8 cellular contexts compared by ENCODE assay signal in the genomic region with DNA sequence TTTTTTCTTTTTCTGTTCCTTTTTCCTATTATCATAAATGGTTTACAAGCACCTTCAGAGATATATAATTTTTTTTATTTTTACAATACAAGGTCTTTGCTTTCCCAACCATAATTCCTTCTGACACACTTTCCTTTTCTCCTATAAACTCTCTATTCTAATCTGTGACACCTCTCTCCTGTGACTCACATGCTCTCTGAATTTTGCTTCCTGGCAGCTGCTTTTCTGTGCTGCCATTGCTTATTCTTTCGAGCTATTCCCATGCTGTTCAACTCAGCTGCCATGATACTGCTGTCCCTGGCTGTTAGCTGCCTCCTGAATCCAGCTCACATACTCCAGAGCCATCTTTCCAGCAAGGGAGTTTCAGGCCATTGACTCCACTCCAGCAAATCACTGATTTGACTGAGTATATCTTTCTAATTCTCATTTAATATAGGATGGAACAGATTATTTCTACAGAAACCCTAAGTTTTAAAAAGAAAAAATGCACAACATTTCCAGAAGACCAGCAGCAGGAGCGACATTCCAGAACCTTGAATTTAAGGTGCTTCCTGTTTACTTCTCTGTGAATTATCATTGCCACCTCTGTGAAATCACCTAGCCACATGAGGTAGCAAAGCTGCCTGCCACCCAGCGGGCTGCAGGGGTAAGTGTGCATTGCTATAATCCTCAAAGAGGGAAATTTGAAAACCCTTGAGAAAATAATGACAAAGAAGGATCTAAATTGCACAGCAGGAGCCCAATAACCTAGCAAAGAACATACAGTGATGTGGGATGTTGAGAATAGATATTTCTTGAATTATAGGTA.
DNase-seq lines count a peak whose midpoint lies in the region; TF ChIP-seq lines count a peak whose summit lies in the region.
"Not testable (repeated sequence)": the region's sequence is repeated elsewhere in the genome, so short reads cannot be mapped to it uniquely, and the experiment has no call there.

No MANE protein-coding gene starts in this region.

- not testable (repeated sequence) for H3K4me1 ChIP-seq in H9 (ENCODE audit: insufficient read depth, low read length); adrenal gland (replicated peaks in 1 of 2); cardiac muscle cell (ENCODE audit: low read depth); neural progenitor cell

- not testable (repeated sequence) for H3K18ac ChIP-seq in H9 (ENCODE audit: insufficient read length, low read depth, low read length)

- not testable (repeated sequence) for H3K4me2 ChIP-seq in H9 (ENCODE audit: insufficient read depth, insufficient read length, low read length); neural progenitor cell

- not testable (repeated sequence) for H2AK5ac ChIP-seq in H9 (ENCODE audit: insufficient read length, low read length)

- H2BK5ac ChIP-seq in H9 (ENCODE audit: insufficient read length, low read length), result not testable (repeated sequence)

- not testable (repeated sequence) for H4K5ac ChIP-seq in H9 (ENCODE audit: insufficient read length, low read depth, low read length)

- H2BK12ac ChIP-seq in H9 (ENCODE audit: insufficient read length, low read depth, low read length), result not testable (repeated sequence)

- H3K27me3 Mint-ChIP-seq in H9 (ENCODE audit: low read depth); neural progenitor cell (ENCODE audit: insufficient read depth, low read depth): not testable (repeated sequence)

- not testable (repeated sequence) for H2BK120ac ChIP-seq in H9 (ENCODE audit: low read depth, low read length, poor library complexity, severe bottlenecking)

- H3K9ac ChIP-seq in H9 (ENCODE audit: extremely low read depth, insufficient read length, low read length); neural progenitor cell: not testable (repeated sequence)

- H3K36me3 Mint-ChIP-seq in H9 (ENCODE audit: insufficient read depth in 1 of 3, low read depth in 3 of 3), result peaks cover 7 to 15% (median 9%) of the 10 kb centered on the region in 3 experiments; a peak in 6 of 7 replicates
- H3K36me3 Mint-ChIP-seq in neural progenitor cell, result not testable (repeated sequence)

- not testable (repeated sequence) for TF ChIP-seq POLR2A in NB4 (IDR thresholded peaks at IDR 0.05; ENCODE audit: extremely low read depth, insufficient read length); adrenal gland (IDR thresholded peaks at IDR 0.05)

- not testable (repeated sequence) for H3K4me3 ChIP-seq in NB4 (ENCODE audit: low read depth, low read length); adrenal gland; cardiac muscle cell; neural progenitor cell

- H3K9me3 ChIP-seq in H9 (ENCODE audit: control insufficient read depth, low read depth, low read length); adrenal gland (replicated peaks in 1 of 3); cardiac muscle cell (ENCODE audit: low read depth); neural progenitor cell (ENCODE audit: low read depth): not testable (repeated sequence)

- not testable (repeated sequence) for H3K36me3 ChIP-seq in adrenal gland (replicated peaks in 1 of 2); cardiac muscle cell; neural progenitor cell

- H2BK15ac ChIP-seq in H9 (ENCODE audit: low read depth, low read length), result not testable (repeated sequence)

- H3T11ph ChIP-seq in H9 (ENCODE audit: low read length), result not testable (repeated sequence)

- H2AFZ ChIP-seq in H9 (ENCODE audit: low read length), result not testable (repeated sequence)
- H2AFZ ChIP-seq in neural progenitor cell (replicated peaks), result peak overlapping the region; percentile 73

- not testable (repeated sequence) for H3K23me2 ChIP-seq in H9 (ENCODE audit: insufficient read length, low read depth, low read length, poor library complexity, severe bottlenecking)

- H3K14ac ChIP-seq in H9 (ENCODE audit: insufficient read depth, low read length), result not testable (repeated sequence)

- not testable (repeated sequence) for H3K79me1 ChIP-seq in H9 (ENCODE audit: insufficient read depth, low read depth, low read length, poor library complexity, severe bottlenecking)

- not testable (repeated sequence) for H4K8ac ChIP-seq in H9 (replicated peaks; ENCODE audit: insufficient read length, low read depth, low read length)

- intact Hi-C loops in adrenal gland (cut with DNase I), result not testable (repeated sequence)

- not testable (repeated sequence) for H3K23ac ChIP-seq in H9 (ENCODE audit: insufficient read length, low read depth, low read length)

- WGBS in H9 (ENCODE audit: extremely low coverage, insufficient read length, low lambda C conversion rate), result no CpG with 5 or more reads among the region's 3 CpGs
- WGBS in adrenal gland, 4 donors, result 16 to 52% (median 26%) methylated on average over 3 of the region's 3 CpGs

- not testable (repeated sequence) for H3K27me3 ChIP-seq in H9 (ENCODE audit: insufficient read depth, low read length); adrenal gland; cardiac muscle cell; neural progenitor cell

- H3K4me3 Mint-ChIP-seq in H9, neural progenitor cell: not testable (repeated sequence)

- H3K4ac ChIP-seq in H9 (ENCODE audit: low read depth, low read length), result not testable (repeated sequence)

- TF ChIP-seq CTCF in C4-2B (conservative IDR thresholded peaks at IDR 0.05), result peak; percentile 33
- peak; percentile 54 for TF ChIP-seq CTCF in H9 (conservative IDR thresholded peaks at IDR 0.05)
- not testable (repeated sequence) for TF ChIP-seq CTCF in NB4 (IDR thresholded peaks at IDR 0.05; ENCODE audit: low read depth, low read length); cardiac muscle cell (IDR thresholded peaks at IDR 0.05; ENCODE audit: low read depth, low read length)
- peak in 2 of 6 experiments; percentile 6 to 25 for TF ChIP-seq CTCF in adrenal gland (IDR thresholded peaks at IDR 0.05)
- peak; percentile 45 for TF ChIP-seq CTCF in neural progenitor cell (IDR thresholded peaks at IDR 0.05)

- not testable (repeated sequence) for H3K79me2 ChIP-seq in H9 (ENCODE audit: insufficient read depth, low read length); neural progenitor cell (ENCODE audit: low read depth)

- H3K27ac Mint-ChIP-seq in H9 (peak overlapping the region; percentile 86 to 98 (median 93)), neural progenitor cell (peak overlapping the region; percentile 77)

- not testable (repeated sequence) for H3F3A ChIP-seq in neural progenitor cell (ENCODE audit: low read depth)

- H4K20me1 ChIP-seq in H9 (ENCODE audit: control insufficient read depth, insufficient read depth, insufficient read length); neural progenitor cell (ENCODE audit: low read depth): not testable (repeated sequence)

- H4K91ac ChIP-seq in H9 (ENCODE audit: insufficient read length, low read depth, low read length), result not testable (repeated sequence)

- DNase-seq in H9 (peak; percentile 46), NB4 (ENCODE audit: low read depth) (peak; percentile 1), OCI-M1 (lab: John Stamatoyannopoulos, UW) (peak; percentile 22), adrenal gland (peak in 4 of 7 donors; percentile 11 to 46 (median 32)), cardiac muscle cell (ENCODE audit: low read depth in 1 of 2, low spot score in 1 of 2) (peak in 1 of 2 donors; percentile 33), left kidney (ENCODE audit: low read depth, low spot score) (peak; percentile 23), neural progenitor cell (ENCODE audit: low spot score) (peak; percentile 46)

- peaks cover 7 to 14% of the 10 kb centered on the region in 2 experiments; a peak in 4 of 5 replicates for H3K9me3 Mint-ChIP-seq in H9
- H3K9me3 Mint-ChIP-seq in neural progenitor cell, result not testable (repeated sequence)

- not testable (repeated sequence) for H2BK20ac ChIP-seq in H9 (ENCODE audit: low read depth, low read length, poor library complexity, severe bottlenecking)

- H3K4me1 Mint-ChIP-seq in H9, result peaks cover 13 to 16% of the 10 kb centered on the region in 2 experiments
- H3K4me1 Mint-ChIP-seq in neural progenitor cell, result peaks cover 11% of the 10 kb centered on the region

- H3K56ac ChIP-seq in H9 (ENCODE audit: insufficient read length, low read depth, low read length), result not testable (repeated sequence)

- H3K27ac ChIP-seq in C4-2B; H9 (ENCODE audit: insufficient read length, low read depth, low read length); adrenal gland; neural progenitor cell: not testable (repeated sequence)
- H3K27ac ChIP-seq in cardiac muscle cell, result peak overlapping the region; percentile 34
